14 cellular contexts compared by ENCODE assay signal in genomic region chr17:80871341-80871740, GRCh38.
DNase-seq lines count a peak whose midpoint lies in the region; TF ChIP-seq lines count a peak whose summit lies in the region.
"Had no signal": no experiment of that assay in that cellular context is flagged by ENCODE, and none has a peak within 500 bp of the region (broad histone marks: within the 10 kb centered on the region; RNA-seq: fewer than 3 reads in every experiment).

No MANE protein-coding gene starts in this region.

- no peak for TF ChIP-seq CTCF in fibroblast of villous mesenchyme (IDR thresholded peaks at IDR 0.05; ENCODE audit: insufficient read depth, low read depth, low read length)

- H3K9me3 Mint-ChIP-seq in activated naive CD4-positive, alpha-beta T cell treated with anti-CD3 and anti-CD28 coated beads, Interleukin-2, amount 10 ng/mL, durations not matched to agents 7 days and 5 days, result no peaks in the 10 kb centered on the region
- no peaks in the 10 kb centered on the region for H3K9me3 Mint-ChIP-seq in T-helper 1 cell treated with Interleukin-12 subunit alpha and Interleukin-12 subunit beta and Interleukin-4 antibody, amounts not matched to agents 30 μg/mL and 1 μg/mL, for 36 hours
- no peaks in the 10 kb centered on the region for H3K9me3 Mint-ChIP-seq in stimulated activated naive CD8-positive, alpha-beta T cell treated with anti-CD3 and anti-CD28 coated beads, Interleukin-15, Interleukin-2, amounts not matched to agents 100 ng/mL and 50 ng/mL, for 24 hours

- peak; percentile 70 for DNase-seq in activated naive CD4-positive, alpha-beta T cell treated with anti-CD3 and anti-CD28 coated beads, Interleukin-2, amount 10 ng/mL, durations not matched to agents 7 days and 5 days
- no peak for DNase-seq in activated naive CD4-positive, alpha-beta T cell treated with anti-CD3 and anti-CD28 coated beads, Interleukin-2, amount 50 U/mL, for 16 hours
- peak; percentile 8 for DNase-seq in fibroblast of villous mesenchyme (ENCODE audit: low read depth)
- no peak for DNase-seq in SHP77 (lab: John Stamatoyannopoulos, UW)
- DNase-seq in cortex of kidney (lab: John Stamatoyannopoulos, UW), result no peak
- no peak for DNase-seq in NCI-H1092 (lab: John Stamatoyannopoulos, UW)
- DNase-seq: effector CD4-positive, alpha-beta T cell; glutamatergic neuron; NCI-H1930 had no signal

- CTCF ChIA-PET in activated naive CD4-positive, alpha-beta T cell treated with anti-CD3 and anti-CD28 coated beads, Interleukin-2, amount 10 ng/mL, durations not matched to agents 7 days and 5 days (lab: Charles Lee), result interaction anchor here (1.5 kb wide), 1 partner anchor 28 kb away, joined by 3 read pairs; no protein-coding TSS in a partner anchor

- H3K36me3 Mint-ChIP-seq in activated naive CD4-positive, alpha-beta T cell treated with anti-CD3 and anti-CD28 coated beads, Interleukin-2, amount 10 ng/mL, durations not matched to agents 7 days and 5 days, result peaks cover 54% of the 10 kb centered on the region
- peaks cover 31% of the 10 kb centered on the region for H3K36me3 Mint-ChIP-seq in T-helper 1 cell treated with Interleukin-12 subunit alpha and Interleukin-12 subunit beta and Interleukin-4 antibody, amounts not matched to agents 30 μg/mL and 1 μg/mL, for 36 hours (ENCODE audit: low read depth)
- H3K36me3 Mint-ChIP-seq in stimulated activated naive CD8-positive, alpha-beta T cell treated with anti-CD3 and anti-CD28 coated beads, Interleukin-15, Interleukin-2, amounts not matched to agents 100 ng/mL and 50 ng/mL, for 24 hours (ENCODE audit: low read depth), result peaks cover 40% of the 10 kb centered on the region

- no peak overlapping the region for H3K4me3 ChIP-seq in fibroblast of villous mesenchyme (ENCODE audit: low read depth, low read length)
- H3K4me3 ChIP-seq: lung, Peyer's patch, prostate gland had no signal

- no peaks in the 10 kb centered on the region for H3K27me3 Mint-ChIP-seq in activated naive CD4-positive, alpha-beta T cell treated with anti-CD3 and anti-CD28 coated beads, Interleukin-2, amount 10 ng/mL, durations not matched to agents 7 days and 5 days
- no peaks in the 10 kb centered on the region for H3K27me3 Mint-ChIP-seq in T-helper 1 cell treated with Interleukin-12 subunit alpha and Interleukin-12 subunit beta and Interleukin-4 antibody, amounts not matched to agents 30 μg/mL and 1 μg/mL, for 36 hours (ENCODE audit: low read depth)
- no peaks in the 10 kb centered on the region for H3K27me3 Mint-ChIP-seq in stimulated activated naive CD8-positive, alpha-beta T cell treated with anti-CD3 and anti-CD28 coated beads, Interleukin-15, Interleukin-2, amounts not matched to agents 100 ng/mL and 50 ng/mL, for 24 hours

- H3K27ac Mint-ChIP-seq in activated naive CD4-positive, alpha-beta T cell treated with anti-CD3 and anti-CD28 coated beads, Interleukin-2, amount 10 ng/mL, durations not matched to agents 7 days and 5 days, result peak overlapping the region; percentile 87
- peak overlapping the region; percentile 75 for H3K27ac Mint-ChIP-seq in T-helper 1 cell treated with Interleukin-12 subunit alpha and Interleukin-12 subunit beta and Interleukin-4 antibody, amounts not matched to agents 30 μg/mL and 1 μg/mL, for 36 hours
- peak overlapping the region; percentile 88 for H3K27ac Mint-ChIP-seq in stimulated activated naive CD8-positive, alpha-beta T cell treated with anti-CD3 and anti-CD28 coated beads, Interleukin-15, Interleukin-2, amounts not matched to agents 100 ng/mL and 50 ng/mL, for 24 hours

- H3K4me1 Mint-ChIP-seq in activated naive CD4-positive, alpha-beta T cell treated with anti-CD3 and anti-CD28 coated beads, Interleukin-2, amount 10 ng/mL, durations not matched to agents 7 days and 5 days, result peaks cover 89% of the 10 kb centered on the region
- H3K4me1 Mint-ChIP-seq in T-helper 1 cell treated with Interleukin-12 subunit alpha and Interleukin-12 subunit beta and Interleukin-4 antibody, amounts not matched to agents 30 μg/mL and 1 μg/mL, for 36 hours (ENCODE audit: low read depth), result peaks cover 67% of the 10 kb centered on the region
- H3K4me1 Mint-ChIP-seq in stimulated activated naive CD8-positive, alpha-beta T cell treated with anti-CD3 and anti-CD28 coated beads, Interleukin-15, Interleukin-2, amounts not matched to agents 100 ng/mL and 50 ng/mL, for 24 hours (ENCODE audit: low read depth), result peaks cover 85% of the 10 kb centered on the region

- peak overlapping the region; percentile 29 for H3K4me3 Mint-ChIP-seq in activated naive CD4-positive, alpha-beta T cell treated with anti-CD3 and anti-CD28 coated beads, Interleukin-2, amount 10 ng/mL, durations not matched to agents 7 days and 5 days
- H3K4me3 Mint-ChIP-seq in T-helper 1 cell treated with Interleukin-12 subunit alpha and Interleukin-12 subunit beta and Interleukin-4 antibody, amounts not matched to agents 30 μg/mL and 1 μg/mL, for 36 hours, result peak overlapping the region; percentile 49
- peak overlapping the region; percentile 56 for H3K4me3 Mint-ChIP-seq in stimulated activated naive CD8-positive, alpha-beta T cell treated with anti-CD3 and anti-CD28 coated beads, Interleukin-15, Interleukin-2, amounts not matched to agents 100 ng/mL and 50 ng/mL, for 24 hours

Comparison
In these comparisons a context has a peak if more than half of its experiments do, and no peak if none do; other contexts are left out.
1. DNase-seq: peak in activated naive CD4-positive, alpha-beta T cell treated with anti-CD3 and anti-CD28 coated beads, Interleukin-2, amount 10 ng/mL, durations not matched to agents 7 days and 5 days (single experiment) and fibroblast of villous mesenchyme (single experiment); none in activated naive CD4-positive, alpha-beta T cell treated with anti-CD3 and anti-CD28 coated beads, Interleukin-2, amount 50 U/mL, for 16 hours (single experiment), SHP77 (0 of 2), cortex of kidney (single experiment) and NCI-H1092 (single experiment).
2. Peak in every context shown above with its lines, with median percentiles within 50 percentile points of each other: H3K27ac Mint-ChIP-seq and H3K4me3 Mint-ChIP-seq.